Comparison of ENCODE assay signal across 9 cellular contexts in genomic region chr1:41483960-41484844, GRCh38. TPM values are rescaled to one million over a fixed set of nuclear protein-coding genes. Genes with fewer than 3 reads are reported as not detected.
A peak's percentile ranks its signal among the peaks of the same experiment; 100 is the strongest.
DNase-seq lines count a peak whose midpoint lies in the region; ATAC-seq and TF ChIP-seq lines count a peak whose summit lies in the region.
"Had no signal": no experiment of that assay in that cellular context is flagged by ENCODE, and none has a peak within 500 bp of the region (broad histone marks: within the 10 kb centered on the region; RNA-seq: fewer than 3 reads in every experiment).

Gene EDN2, minus strand, starts transcription at chr1:41484683. Its CDS starts 82 bp downstream, at chr1:41484601.

- no peaks in the 10 kb centered on the region for H3K79me1 ChIP-seq in IMR-90 (ENCODE audit: low read depth in 1 of 2, low read length in 2 of 2)

- H3K36me3 ChIP-seq in ACC112 (ENCODE audit: insufficient read depth, low read length) = no peaks in the 10 kb centered on the region
- H3K36me3 ChIP-seq in IMR-90 (ENCODE audit: control insufficient read depth, insufficient read depth, low read length) = no peaks in the 10 kb centered on the region
- H3K36me3 ChIP-seq in SK-N-SH (replicated peaks in 1 of 2; ENCODE audit: control insufficient read depth in 1 of 2, insufficient read depth in 2 of 2, low read length in 1 of 2) = no peaks in the 10 kb centered on the region

- peak within 1 kb of the TSS; percentile 86; the same call in 2 of the 3 replicates for H2BK15ac ChIP-seq in IMR-90 (ENCODE audit: low read depth, low read length)

- H4K5ac ChIP-seq in IMR-90 (ENCODE audit: low read depth, low read length) = peak within 1 kb of the TSS; percentile 29; the same call in 1 of the 2 replicates

- peak within 1 kb of the TSS; percentile 84 for H2AK5ac ChIP-seq in IMR-90 (ENCODE audit: low read depth, low read length)

- no peaks in the 10 kb centered on the region for H3K9me3 ChIP-seq in IMR-90 (ENCODE audit: control insufficient read depth, insufficient read depth, low read length)
- no peaks in the 10 kb centered on the region for H3K9me3 ChIP-seq in SK-N-SH

- peaks cover 18% of the 10 kb centered on the region for H3K9me1 ChIP-seq in IMR-90 (ENCODE audit: insufficient read depth, low read length)

- WGBS in IMR-90 (ENCODE audit: extremely low coverage in 2 of 2, insufficient read length in 1 of 2), 2 experiments = 68% methylated on average over 10 of the region's 29 CpGs; no CpG with 5 or more reads in 1 of the 2 experiments
- WGBS in SK-N-SH (ENCODE audit: low lambda C conversion rate) = 89% methylated on average over 16 of the region's 29 CpGs

- no peak for TF ChIP-seq POLR2A in IMR-90 (IDR thresholded peaks at IDR 0.05; ENCODE audit: low read depth, low read length)

- CTCF ChIA-PET in IMR-90 (lab: Yijun Ruan, JAX) = interaction anchor here (0.5 to 0.9 kb wide), 2 partner anchors 40 to 422 kb away, joined by 3 to 4 read pairs; no protein-coding TSS in a partner anchor
- CTCF ChIA-PET in SK-N-SH (lab: Yijun Ruan, JAX) = interaction anchor here (0.8 to 11.2 kb wide), 17 partner anchors 9 to 187 kb away, joined by 3 to 93 read pairs (median 4); partner anchors contain the start of gene FOXO6

- H3K4me3 ChIP-seq in ACC112 (ENCODE audit: low read depth, low read length) = no peak within 1 kb of the TSS
- no peak within 1 kb of the TSS for H3K4me3 ChIP-seq in IMR-90 (ENCODE audit: insufficient read depth, low read depth, low read length)
- no peak within 1 kb of the TSS for H3K4me3 ChIP-seq in SK-N-SH (ENCODE audit: low read depth in 2 of 2, low read length in 1 of 2)

- peak within 1 kb of the TSS; percentile 86 for H2AK9ac ChIP-seq in IMR-90 (replicated peaks; ENCODE audit: low read depth, low read length, poor library complexity)

- H2BK20ac ChIP-seq in IMR-90 (ENCODE audit: low read depth, low read length) = peak within 1 kb of the TSS; percentile 48; the same call in 1 of the 2 replicates

- H3K56ac ChIP-seq in IMR-90 (ENCODE audit: extremely low read depth, insufficient read depth, low read length) = peak within 1 kb of the TSS; percentile 16; the same call in 1 of the 2 replicates

- POLR2A ChIA-PET in IMR-90 (lab: Charles Lee; ENCODE audit: unreplicated experiment) (no interaction called here), SK-N-SH (lab: Yijun Ruan, JAX) (interaction anchor here (0.6 kb wide), 1 partner anchor 23 kb away, joined by 3 read pairs; no protein-coding TSS in a partner anchor)

- H3K4me2 ChIP-seq in IMR-90 (ENCODE audit: low read depth, low read length) = no peak within 1 kb of the TSS
- H3K4me2 ChIP-seq in SK-N-SH = peak within 1 kb of the TSS; percentile 55

- peak within 1 kb of the TSS; percentile 68 for H3K18ac ChIP-seq in IMR-90 (ENCODE audit: low read depth, low read length)

- peak within 1 kb of the TSS; percentile 81 for H4K91ac ChIP-seq in IMR-90 (ENCODE audit: insufficient read depth, low read depth, low read length)

- TF ChIP-seq RAD21 in IMR-90 (IDR thresholded peaks at IDR 0.05; ENCODE audit: low read length) = no peak
- TF ChIP-seq RAD21 in SK-N-SH (IDR thresholded peaks at IDR 0.05; ENCODE audit: low read length) = peak; percentile 28

- H2BK5ac ChIP-seq in IMR-90 (ENCODE audit: low read depth, low read length, poor library complexity, severe bottlenecking) = peak within 1 kb of the TSS; percentile 56

- H3K79me2 ChIP-seq in ACC112 (ENCODE audit: control insufficient read depth, insufficient read depth, low read length, unreplicated experiment) (no peaks in the 10 kb centered on the region), SK-N-SH (ENCODE audit: insufficient read depth) (0 out of 2 replicates have a peak, but pooled peaks cover 2% of the 10 kb centered on the region)

- H4K8ac ChIP-seq in IMR-90 (ENCODE audit: low read depth in 2 of 2, low read length in 2 of 2) = peak within 1 kb of the TSS; percentile 38 to 74

- peak within 1 kb of the TSS; percentile 69 for H2BK120ac ChIP-seq in IMR-90 (ENCODE audit: low read depth, low read length)

- no peak for TF ChIP-seq EP300 in SK-N-SH (IDR thresholded peaks at IDR 0.05; ENCODE audit: borderline replicate concordance in 1 of 2, low read depth in 1 of 2, low read length in 1 of 2)

- no peak for ATAC-seq in IMR-90 (ENCODE audit: low read depth)
- peak; percentile 87 for ATAC-seq in left colon
- no peak for ATAC-seq in GM21529 (IDR thresholded peaks at IDR 0.05; ENCODE audit: unreplicated experiment)
- no peak for ATAC-seq in HG03175 (IDR thresholded peaks at IDR 0.05; ENCODE audit: unreplicated experiment)

- H3K4ac ChIP-seq in IMR-90 (ENCODE audit: low read depth, low read length) = peak within 1 kb of the TSS; percentile 93

- intact Hi-C loops in IMR-90 (cut with micrococcal nuclease) (no loop called here), left colon (cut with DNase I, micrococcal nuclease) (no loop called here)

- no peak within 1 kb of the TSS for H3K23ac ChIP-seq in IMR-90 (ENCODE audit: low read depth, low read length)

- H4K20me1 ChIP-seq in IMR-90 (ENCODE audit: insufficient read depth, low read length) (no peaks in the 10 kb centered on the region), SK-N-SH (ENCODE audit: insufficient read depth) (no peaks in the 10 kb centered on the region)

- H3F3A ChIP-seq in SK-N-SH (replicated peaks; ENCODE audit: insufficient read depth) = peaks cover 18% of the 10 kb centered on the region

- H3K4me1 ChIP-seq in ACC112 (ENCODE audit: control insufficient read depth, insufficient read depth, low read length, unreplicated experiment) = peaks cover 26% of the 10 kb centered on the region
- H3K4me1 ChIP-seq in IMR-90 (ENCODE audit: control insufficient read depth, insufficient read depth, low read length) = peaks cover 39% of the 10 kb centered on the region
- H3K4me1 ChIP-seq in SK-N-SH (ENCODE audit: control insufficient read depth in 1 of 2, insufficient read depth in 2 of 2, low read depth in 1 of 2, low read length in 1 of 2) = peaks cover 63 to 64% of the 10 kb centered on the region in 2 experiments

- H2AFZ ChIP-seq in ACC112 (ENCODE audit: low read length, unreplicated experiment) (no peak within 1 kb of the TSS), IMR-90 (replicated peaks; ENCODE audit: low read length, poor library complexity) (peak within 1 kb of the TSS; percentile 85), SK-N-SH (ENCODE audit: low read depth) (no peak within 1 kb of the TSS)

- TF ChIP-seq CTCF in IMR-90 (conservative IDR thresholded peaks at IDR 0.05; ENCODE audit: low read depth, low read length) (0 out of 2 replicates have a peak, but pooled peaks have one; percentile 3), SK-N-SH (IDR thresholded peaks at IDR 0.05) (peak; percentile 30)

- H3K9ac ChIP-seq in IMR-90 (ENCODE audit: low read depth, low read length) = no peak within 1 kb of the TSS
- peak within 1 kb of the TSS; percentile 39; the same call in 1 of the 2 replicates for H3K9ac ChIP-seq in SK-N-SH

- dilution Hi-C loops in IMR-90 (cut with HindIII; ENCODE audit: low sequenced_read_pairs, unreplicated experiment) = no loop called here

- DNase-seq in IMR-90 (no peak), SK-N-SH (peak; percentile 76), left colon (peak; percentile 82 to 88), pons (ENCODE audit: low spot score) (no peak), cortex of kidney (lab: John Stamatoyannopoulos, UW) (no peak)

- H3K9me2 ChIP-seq in SK-N-SH = no peaks in the 10 kb centered on the region

- H3K27me3 ChIP-seq in ACC112 (ENCODE audit: insufficient read depth, low read length) (no peaks in the 10 kb centered on the region), IMR-90 (ENCODE audit: control insufficient read depth, insufficient read depth, low read length) (no peaks in the 10 kb centered on the region), SK-N-SH (ENCODE audit: insufficient read depth) (no peaks in the 10 kb centered on the region)

- in situ Hi-C loops in IMR-90 (cut with MboI; ENCODE audit: low sequenced_read_pairs) = no loop called here

- no TSS peak for BruUV-seq in IMR-90 (replicated peaks; lab: Mats Ljungman, UMichigan)

- H3K27ac ChIP-seq in ACC112 (ENCODE audit: low read depth, low read length) = peak within 1 kb of the TSS; percentile 53; the same call in 1 of the 2 replicates
- no peak within 1 kb of the TSS; the same call in 1 of the 2 replicates for H3K27ac ChIP-seq in IMR-90 (ENCODE audit: insufficient read depth, low read length)
- H3K27ac ChIP-seq in SK-N-SH (ENCODE audit: low read depth in 2 of 2, low read length in 1 of 2) = peak within 1 kb of the TSS; percentile 70 to 87

- H3K14ac ChIP-seq in IMR-90 (replicated peaks; ENCODE audit: low read depth, low read length) = peak within 1 kb of the TSS; percentile 72

TF ChIP-seq in IMR-90, 13 proteins besides CTCF, POLR2A, EP300 and RAD21 (continues in another document):
- TF ChIP-seq FOS (IDR thresholded peaks at IDR 0.05; ENCODE audit: low read depth, low read length) (no peak), MAZ (IDR thresholded peaks at IDR 0.05; ENCODE audit: borderline replicate concordance, low read depth, low read length) (no peak), NFE2L2 (IDR thresholded peaks at IDR 0.05; ENCODE audit: low read depth, low read length) (no peak), RFX5 (IDR thresholded peaks at IDR 0.05; ENCODE audit: low read depth, low read length) (no peak)

TF ChIP-seq in SK-N-SH, 30 proteins besides CTCF, POLR2A, EP300 and RAD21:
- TF ChIP-seq POLR2AphosphoS5 (IDR thresholded peaks at IDR 0.05; ENCODE audit: low read depth, low read length) (no peak), CHD2 (IDR thresholded peaks at IDR 0.05; ENCODE audit: low read length, partially characterized antibody) (no peak), RFX5 (IDR thresholded peaks at IDR 0.05; ENCODE audit: low read length) (no peak), MAX (IDR thresholded peaks at IDR 0.05; ENCODE audit: low read depth) (no peak), JUND (IDR thresholded peaks at IDR 0.05) (no peak), MEF2A (IDR thresholded peaks at IDR 0.05; ENCODE audit: borderline replicate concordance, low read depth) (no peak), YY1 (IDR thresholded peaks at IDR 0.05; ENCODE audit: low read depth) (no peak), SMC3 (IDR thresholded peaks at IDR 0.05; ENCODE audit: low read depth, low read length) (peak; percentile 14; the same call in 1 of the 2 replicates)

RNA-seq across cellular contexts. Expression of gene EDN2, which starts in this region (rescaled TPM):
- total RNA-seq in IMR-90 (2012; rRNA removed) (not detected in 2 replicates), left colon (10 to 100 TPM in 1 of 2 donors, 1 to 10 TPM in 1; 4.8 to 19.3 TPM)
- polyA plus RNA-seq in IMR-90 (2012; rRNA removed) (0.22 and 0.27 TPM in 2 replicates), SK-N-SH (2012; rRNA removed) (0.97 and 1.7 TPM in 2 replicates)
- polyA plus RNA-seq in IMR-90 (2012; cell fraction: cytosol; rRNA removed) = 0.05 and 0.14 TPM in 2 replicates
- 0.69 and 1.0 TPM in 2 replicates for polyA plus RNA-seq in IMR-90 (2012; cell fraction: nucleus; rRNA removed; ENCODE audit: low replicate concordance)
- 0.77 and 0.84 TPM in 2 replicates for polyA plus RNA-seq in SK-N-SH (2012; cell fraction: cytosol; rRNA removed)
- polyA plus RNA-seq in SK-N-SH (2012; cell fraction: nucleus; rRNA removed) = 0.75 and 1.2 TPM in 2 replicates
- total RNA-seq: activated CD8-positive, alpha-beta memory T cell treated with anti-CD3 and anti-CD28 coated beads for 36 hours had no signal

Comparison
In these comparisons a context has a peak if more than half of its experiments do, and no peak if none do; other contexts are left out.
1. DNase-seq: peak in SK-N-SH (single experiment) and left colon (2 of 2); none in IMR-90 (single experiment), pons (single experiment) and cortex of kidney (single experiment).